ENCODE assay signal across 7 cellular contexts in the genomic region with DNA sequence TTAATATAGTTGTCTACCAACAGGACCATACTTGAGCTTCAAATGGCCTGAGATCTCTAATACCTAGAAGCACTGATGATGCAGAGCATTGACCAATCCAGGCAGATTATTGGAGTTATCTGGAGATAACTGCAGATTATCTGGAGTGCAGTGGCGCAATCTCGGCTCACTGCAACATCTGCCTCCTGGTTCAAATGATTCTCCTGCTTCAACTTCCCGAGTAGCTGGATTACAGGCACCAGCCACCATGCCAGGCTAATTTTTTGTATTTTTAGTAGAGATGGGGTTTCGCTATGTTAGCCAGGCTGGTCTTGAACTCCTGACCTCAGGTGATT.
DNase-seq lines count a peak whose midpoint lies in the region; ATAC-seq, FAIRE-seq and TF ChIP-seq lines count a peak whose summit lies in the region.
"Not testable (repeated sequence)": the region's sequence is repeated elsewhere in the genome, so short reads cannot be mapped to it uniquely, and the experiment has no call there.

No MANE protein-coding gene starts in this region.

- in situ Hi-C loops in GM23248 (cut with MboI); GM12878 (cut with MboI): not testable (repeated sequence)

- not testable (repeated sequence) for H3K9me2 ChIP-seq in GM23248 (ENCODE audit: insufficient read depth)

- not testable (repeated sequence) for H3K9ac ChIP-seq in GM23248; GM12878 (ENCODE audit: control insufficient read depth, insufficient read depth, low read length)

- TF ChIP-seq EP300 in GM12878 (IDR thresholded peaks at IDR 0.05; ENCODE audit: borderline replicate concordance in 1 of 2, control insufficient read depth in 1 of 2, low read depth in 2 of 2, low read length in 2 of 2) = not testable (repeated sequence)

- CTCF ChIA-PET in GM12878 (lab: Yijun Ruan, JAX) = interaction anchor here (1.2 kb wide), 1 partner anchor 8 kb away, joined by 3 read pairs; no protein-coding TSS in a partner anchor

- RAD21 ChIA-PET in GM12878 (lab: Charles Lee; ENCODE audit: unreplicated experiment) = not testable (repeated sequence)

- not testable (repeated sequence) for FAIRE-seq in GM12878 (lab: Jason Lieb, UNC)

- TF ChIP-seq RAD21 in GM12878 (IDR thresholded peaks at IDR 0.05; ENCODE audit: insufficient read depth, low read depth, low read length) = not testable (repeated sequence)

- DNase-seq in AG08395 (ENCODE audit: low spot score) (peak; percentile 75), M059J (ENCODE audit: low read depth) (peak; percentile 33)
- DNase-seq in GM23248; RWPE2 (ENCODE audit: low spot score); GM12878 (ENCODE audit: low read depth, low spot score); epithelial cell of prostate (ENCODE audit: low read depth, low spot score); osteoblast (ENCODE audit: insufficient read length, low spot score, missing footprints): not testable (repeated sequence)

- H3K27me3 ChIP-seq in GM23248 (replicated peaks; ENCODE audit: insufficient read depth); RWPE2 (ENCODE audit: insufficient read depth, poor library complexity, severe bottlenecking); GM12878 (replicated peaks in 1 of 2; ENCODE audit: control insufficient read depth in 2 of 2, insufficient read depth in 2 of 2, low read length in 1 of 2); osteoblast (ENCODE audit: insufficient read depth, low read length): not testable (repeated sequence)

- TF ChIP-seq CTCF in RWPE2 (IDR thresholded peaks at IDR 0.05; ENCODE audit: poor library complexity, severe bottlenecking); GM12878 (IDR thresholded peaks at IDR 0.05 in 2 of 3, conservative IDR thresholded peaks at IDR 0.05 in 1 of 3; ENCODE audit: control insufficient read depth in 2 of 3, extremely low read depth in 1 of 3, insufficient read depth in 1 of 3, low read depth in 3 of 3, low read length in 3 of 3); osteoblast (IDR thresholded peaks at IDR 0.05; ENCODE audit: extremely low read depth, low read depth, low read length): not testable (repeated sequence)

- ATAC-seq in RWPE2 (ENCODE audit: low read depth); GM12878: not testable (repeated sequence)

- H2AFZ ChIP-seq in GM23248; GM12878 (ENCODE audit: control insufficient read depth, low read depth, low read length); osteoblast (ENCODE audit: low read length): not testable (repeated sequence)

- H3F3A ChIP-seq in GM23248 (ENCODE audit: insufficient read depth) = peaks cover 18% of the 10 kb centered on the region

- not testable (repeated sequence) for H3K79me2 ChIP-seq in GM23248 (ENCODE audit: insufficient read depth); GM12878 (ENCODE audit: control insufficient read depth, insufficient read depth, low read length); osteoblast (ENCODE audit: insufficient read depth, low read length)

- peak overlapping the region; percentile 45 for H3K27ac ChIP-seq in GM23248
- H3K27ac ChIP-seq in RWPE2 (ENCODE audit: poor library complexity, severe bottlenecking) = peak overlapping the region; percentile 18
- H3K27ac ChIP-seq in GM12878 (ENCODE audit: control insufficient read depth, insufficient read depth) = not testable (repeated sequence)
- peak overlapping the region; percentile 28 for H3K27ac ChIP-seq in epithelial cell of prostate
- H3K27ac ChIP-seq in osteoblast (ENCODE audit: low read depth, low read length) = peak overlapping the region; percentile 58

- not testable (repeated sequence) for H3K36me3 ChIP-seq in GM23248 (ENCODE audit: low read depth); RWPE2 (ENCODE audit: low read depth); GM12878 (ENCODE audit: control insufficient read depth in 2 of 2, insufficient read depth in 2 of 2, low read length in 1 of 2); osteoblast (ENCODE audit: insufficient read depth, low read length)

- not testable (repeated sequence) for H3K4me2 ChIP-seq in GM23248 (ENCODE audit: unreplicated experiment); GM12878 (ENCODE audit: control insufficient read depth, insufficient read depth); osteoblast (ENCODE audit: insufficient read depth, low read length)

- H4K20me1 ChIP-seq in GM23248 (ENCODE audit: insufficient read depth); GM12878 (ENCODE audit: control insufficient read depth, insufficient read depth); osteoblast (ENCODE audit: insufficient read depth, low read length): not testable (repeated sequence)

- not testable (repeated sequence) for TF ChIP-seq POLR2A in GM12878 (IDR thresholded peaks at IDR 0.05; ENCODE audit: low read depth, low read length)

- SMC1A ChIA-PET in GM12878 (lab: Charles Lee; ENCODE audit: uncharacterized antibody, unreplicated experiment) = not testable (repeated sequence)

- 73 to 79% methylated on average over 4 of the region's 4 CpGs for WGBS in GM23248 (ENCODE audit: low coverage in 1 of 2, low lambda C conversion rate in 2 of 2, missing lambda C conversion rate in 2 of 2), 2 experiments
- WGBS in GM12878 (ENCODE audit: insufficient coverage, insufficient replicate concordance, low lambda C conversion rate, missing lambda C conversion rate) = 14% methylated on average over 4 of the region's 4 CpGs

- POLR2A ChIA-PET in GM12878 (lab: Charles Lee) = not testable (repeated sequence)

- H3K4me1 ChIP-seq in GM23248 (ENCODE audit: insufficient read depth) = peaks cover 14% of the 10 kb centered on the region
- H3K4me1 ChIP-seq in RWPE2 (ENCODE audit: insufficient read depth, poor library complexity, severe bottlenecking) = peaks cover 17% of the 10 kb centered on the region
- H3K4me1 ChIP-seq in GM12878 (ENCODE audit: control insufficient read depth, insufficient read depth, low read length); osteoblast (ENCODE audit: insufficient read depth, low read length): not testable (repeated sequence)

- not testable (repeated sequence) for H3K4me3 ChIP-seq in GM23248; RWPE2 (ENCODE audit: severe bottlenecking); GM12878; osteoblast (ENCODE audit: insufficient read depth, low read length)

- intact Hi-C loops in GM12878 (cut with micrococcal nuclease; ENCODE audit: unreplicated experiment) = not testable (repeated sequence)

- not testable (repeated sequence) for H3K9me3 ChIP-seq in GM23248 (ENCODE audit: low read depth); RWPE2 (ENCODE audit: severe bottlenecking); GM12878 (replicated peaks; ENCODE audit: control insufficient read depth, insufficient read depth, low read length); osteoblast (ENCODE audit: low read depth, low read length)

- not testable (repeated sequence) for BruUV-seq in GM12878 (replicated peaks; lab: Mats Ljungman, UMichigan)

TF ChIP-seq in GM12878, 131 proteins besides CTCF, POLR2A, EP300 and RAD21:
- TF ChIP-seq NFIC (IDR thresholded peaks at IDR 0.05; ENCODE audit: low read depth, low read length) = 0 out of 2 replicates have a peak, but pooled peaks have one; percentile 0
